8 cellular contexts compared by ENCODE assay signal in the genomic region with DNA sequence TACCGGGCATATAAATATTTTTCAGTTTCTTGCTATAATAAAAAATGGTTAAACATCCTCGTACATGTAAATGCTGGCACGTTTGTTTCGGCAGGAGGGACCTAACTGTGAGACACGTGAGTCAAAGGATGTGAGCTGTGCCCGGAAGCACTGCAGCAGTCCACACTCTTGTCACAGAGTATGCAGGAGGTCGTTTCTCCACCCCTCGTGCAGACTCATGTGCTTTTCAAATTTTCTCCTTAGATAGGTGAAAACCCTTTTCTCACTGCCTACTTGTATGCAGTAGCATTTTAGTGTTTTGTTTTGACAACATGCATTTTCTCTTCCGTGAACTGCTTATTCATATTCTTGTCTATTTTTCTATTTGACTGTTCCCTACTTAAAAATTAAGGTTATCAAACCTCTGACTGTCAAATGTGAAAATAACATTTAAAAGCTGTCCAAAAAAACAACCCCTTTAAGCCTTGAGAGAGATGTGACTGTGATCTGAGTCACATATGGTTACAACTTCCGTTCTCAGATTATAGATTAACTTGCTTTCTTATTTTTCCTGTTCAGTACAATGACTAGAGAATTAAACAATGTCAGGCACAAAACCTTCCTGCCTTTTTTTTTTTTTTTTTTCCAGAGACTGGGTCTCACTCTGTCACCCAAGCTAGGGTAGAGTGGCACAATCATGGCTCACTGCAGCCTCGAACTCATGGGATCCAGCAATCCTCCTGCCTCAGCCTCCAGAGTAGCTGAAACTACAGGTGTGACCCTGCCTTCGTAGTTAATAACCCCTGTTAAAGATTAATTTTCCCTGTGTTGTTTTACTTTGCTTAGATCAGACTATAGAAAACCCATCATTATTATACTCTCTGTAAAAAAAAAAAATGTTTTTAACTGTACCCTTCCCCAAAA. TPM values are rescaled to one million over a fixed set of nuclear protein-coding genes. Genes with fewer than 3 reads are reported as not detected.
DNase-seq lines count a peak whose midpoint lies in the region; ATAC-seq and TF ChIP-seq lines count a peak whose summit lies in the region.

No MANE protein-coding gene starts in this region.

- H3K27me3 ChIP-seq in ovary: no peaks in the 10 kb centered on the region

- no peaks in the 10 kb centered on the region for H3K4me1 ChIP-seq in ovary (ENCODE audit: insufficient read depth)

- no peak for TF ChIP-seq EP300 in ovary (IDR thresholded peaks at IDR 0.05)

- no peak for TF ChIP-seq CTCF in ovary (IDR thresholded peaks at IDR 0.05)

- H3K27ac ChIP-seq in ovary: no peak overlapping the region

- ATAC-seq in GM19023 (IDR thresholded peaks at IDR 0.05; ENCODE audit: unreplicated experiment) (peak; percentile 87), HG02943 (IDR thresholded peaks at IDR 0.05; ENCODE audit: low read depth, unreplicated experiment) (peak; percentile 88)

- DNase-seq in T-helper 2 cell: peak in 4 of 5 experiments; percentile 11 to 95 (median 38)
- peak; percentile 71 to 90 for DNase-seq in dermis microvascular lymphatic vessel endothelial cell (ENCODE audit: low read depth in 2 of 2)
- DNase-seq in stimulated activated CD8-positive, alpha-beta memory T cell treated with anti-CD3 and anti-CD28 coated beads, Interleukin-12 subunit alpha, Interleukin-12 subunit beta, amount 100 ng/mL, for 24 hours (ENCODE audit: extremely low read depth): peak; percentile 31
- no peak for DNase-seq in AG08396 (ENCODE audit: low spot score)
- DNase-seq in ecto neural progenitor cell (ENCODE audit: low spot score): no peak
- no peak for DNase-seq in ovary

- whole genome bisulfite sequencing in ovary, 3 donors: 78 to 81% (median 78%) methylated on average over 12 of the region's 12 CpGs

- H3K4me3 ChIP-seq in ovary: no peak overlapping the region

- no peaks in the 10 kb centered on the region for H3K36me3 ChIP-seq in ovary

- no peaks in the 10 kb centered on the region for H3K9me3 ChIP-seq in ovary

- no peak for TF ChIP-seq POLR2A in ovary (IDR thresholded peaks at IDR 0.05)

- intact Hi-C loops in ovary (cut with DNase I): no loop called here

RNA-seq across cellular contexts. Expression of a gene that starts 45.1 kb away (rescaled TPM):
- total RNA-seq in dermis microvascular lymphatic vessel endothelial cell: 53.1 and 53.9 TPM in 2 replicates
- 10 to 100 TPM; 10.5 to 32.7 (median 17.8) TPM for total RNA-seq in ovary
- 10 to 100 TPM in 1 of 2 donors, 1 to 10 TPM in 1; 8.1 to 20.0 TPM for polyA plus RNA-seq in ovary

Comparison
In these comparisons a context has a peak if more than half of its experiments do, and no peak if none do; other contexts are left out.
1. DNase-seq: peak in T-helper 2 cell (4 of 5), dermis microvascular lymphatic vessel endothelial cell (2 of 2) and stimulated activated CD8-positive, alpha-beta memory T cell treated with anti-CD3 and anti-CD28 coated beads, Interleukin-12 subunit alpha, Interleukin-12 subunit beta, amount 100 ng/mL, for 24 hours (single experiment); none in AG08396 (single experiment), ecto neural progenitor cell (single experiment) and ovary (0 of 5).